ENCODE assay signal across 12 cellular contexts in genomic region chr5:96114736-96115466, GRCh38.
A peak's percentile ranks its signal among the peaks of the same experiment; 100 is the strongest.
DNase-seq lines count a peak whose midpoint lies in the region; ATAC-seq and TF ChIP-seq lines count a peak whose summit lies in the region.
"Had no signal": no experiment of that assay in that cellular context is flagged by ENCODE, and none has a peak within 500 bp of the region (broad histone marks: within the 10 kb centered on the region; RNA-seq: fewer than 3 reads in every experiment).

No MANE protein-coding gene starts in this region.

- CTCF ChIA-PET in HEK293 (lab: Yijun Ruan, JAX): no interaction called here

- ATAC-seq in HG03457 (IDR thresholded peaks at IDR 0.05; ENCODE audit: unreplicated experiment) (no peak), GM19035 (IDR thresholded peaks at IDR 0.05; ENCODE audit: unreplicated experiment) (no peak), HG03108 (IDR thresholded peaks at IDR 0.05; ENCODE audit: unreplicated experiment) (no peak)

- H3K27ac ChIP-seq in HEK293 (ENCODE audit: extremely low read depth, low read depth, low read length): no peak overlapping the region
- H3K27ac ChIP-seq: SJSA1 had no signal

- DNase-seq in Daoy (ENCODE audit: low read depth) (peak; percentile 24), adipocyte (ENCODE audit: low read depth) (peak; percentile 29), foreskin fibroblast (peak; percentile 49 to 63), HuH-7 (ENCODE audit: low spot score) (no peak)
- DNase-seq: NCI-H146, NCI-H774, posterior cingulate gyrus had no signal

- H3K9ac ChIP-seq in adipocyte (ENCODE audit: low read length): no peak overlapping the region

- H3K27me3 ChIP-seq in adipocyte (replicated peaks; ENCODE audit: control insufficient read depth, insufficient read depth, low read length): no peaks in the 10 kb centered on the region
- H3K27me3 ChIP-seq: SJSA1 had no signal

- H3K4me3 ChIP-seq in HEK293 (ENCODE audit: low read depth, low read length): no peak overlapping the region
- no peak overlapping the region for H3K4me3 ChIP-seq in adipocyte (ENCODE audit: low read length)
- H3K4me3 ChIP-seq in foreskin fibroblast (ENCODE audit: low read depth in 1 of 2, low read length in 2 of 2): no peak overlapping the region
- H3K4me3 ChIP-seq: SJSA1 had no signal

- H3K9me3 ChIP-seq in HEK293 (ENCODE audit: control insufficient read depth, insufficient read depth, low read depth, low read length): no peaks in the 10 kb centered on the region
- H3K9me3 ChIP-seq in adipocyte (ENCODE audit: control insufficient read depth, low read length): no peaks in the 10 kb centered on the region
- H3K9me3 ChIP-seq: SJSA1 had no signal

- H3K4me1 ChIP-seq in HEK293 (ENCODE audit: control insufficient read depth, insufficient read depth, low read length) (peaks cover 13% of the 10 kb centered on the region), adipocyte (ENCODE audit: control insufficient read depth, insufficient read depth, low read length) (peaks cover 29% of the 10 kb centered on the region)

- no peak for TF ChIP-seq CTCF in HEK293 (tag by site-specific recombination; IDR thresholded peaks at IDR 0.05)
- TF ChIP-seq CTCF in foreskin fibroblast (IDR thresholded peaks at IDR 0.05; ENCODE audit: low read depth, low read length): no peak

- POLR2A ChIA-PET in HEK293 (lab: Yijun Ruan, JAX): no interaction called here

- no peaks in the 10 kb centered on the region for H3K36me3 ChIP-seq in HEK293 (ENCODE audit: control insufficient read depth in 2 of 2, insufficient read depth in 1 of 2, low read length in 2 of 2)
- no peaks in the 10 kb centered on the region for H3K36me3 ChIP-seq in adipocyte (ENCODE audit: control insufficient read depth, insufficient read depth, low read length, severe bottlenecking)
- H3K36me3 ChIP-seq: SJSA1 had no signal

TF ChIP-seq in HEK293, 187 proteins besides CTCF, POLR2A, EP300 and RAD21:
- TF ChIP-seq ZBTB44 (tag by site-specific recombination; IDR thresholded peaks at IDR 0.05): no peak
- TF ChIP-seq, protein P1, sequence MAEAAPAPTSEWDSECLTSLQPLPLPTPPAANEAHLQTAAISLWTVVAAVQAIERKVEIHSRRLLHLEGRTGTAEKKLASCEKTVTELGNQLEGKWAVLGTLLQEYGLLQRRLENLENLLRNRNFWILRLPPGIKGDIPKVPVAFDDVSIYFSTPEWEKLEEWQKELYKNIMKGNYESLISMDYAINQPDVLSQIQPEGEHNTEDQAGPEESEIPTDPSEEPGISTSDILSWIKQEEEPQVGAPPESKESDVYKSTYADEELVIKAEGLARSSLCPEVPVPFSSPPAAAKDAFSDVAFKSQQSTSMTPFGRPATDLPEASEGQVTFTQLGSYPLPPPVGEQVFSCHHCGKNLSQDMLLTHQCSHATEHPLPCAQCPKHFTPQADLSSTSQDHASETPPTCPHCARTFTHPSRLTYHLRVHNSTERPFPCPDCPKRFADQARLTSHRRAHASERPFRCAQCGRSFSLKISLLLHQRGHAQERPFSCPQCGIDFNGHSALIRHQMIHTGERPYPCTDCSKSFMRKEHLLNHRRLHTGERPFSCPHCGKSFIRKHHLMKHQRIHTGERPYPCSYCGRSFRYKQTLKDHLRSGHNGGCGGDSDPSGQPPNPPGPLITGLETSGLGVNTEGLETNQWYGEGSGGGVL (tag by site-specific recombination; IDR thresholded peaks at IDR 0.05): no peak
- TF ChIP-seq ZNF585B (tag by site-specific recombination; IDR thresholded peaks at IDR 0.05): no peak
- TF ChIP-seq KLF10 (tag by site-specific recombination; IDR thresholded peaks at IDR 0.05): no peak
- TF ChIP-seq ZNF280D (tag by site-specific recombination; IDR thresholded peaks at IDR 0.05): no peak
- no peak for TF ChIP-seq ZNF660 (tag by site-specific recombination; IDR thresholded peaks at IDR 0.05)
- TF ChIP-seq ZNF654 (tag by site-specific recombination; IDR thresholded peaks at IDR 0.05; ENCODE audit: low read depth): no peak
- peak; percentile 45; the same call in 1 of the 2 replicates for TF ChIP-seq ZNF580 (tag by site-specific recombination; IDR thresholded peaks at IDR 0.05)
